ENCODE assay signal across 11 cellular contexts in the genomic region with DNA sequence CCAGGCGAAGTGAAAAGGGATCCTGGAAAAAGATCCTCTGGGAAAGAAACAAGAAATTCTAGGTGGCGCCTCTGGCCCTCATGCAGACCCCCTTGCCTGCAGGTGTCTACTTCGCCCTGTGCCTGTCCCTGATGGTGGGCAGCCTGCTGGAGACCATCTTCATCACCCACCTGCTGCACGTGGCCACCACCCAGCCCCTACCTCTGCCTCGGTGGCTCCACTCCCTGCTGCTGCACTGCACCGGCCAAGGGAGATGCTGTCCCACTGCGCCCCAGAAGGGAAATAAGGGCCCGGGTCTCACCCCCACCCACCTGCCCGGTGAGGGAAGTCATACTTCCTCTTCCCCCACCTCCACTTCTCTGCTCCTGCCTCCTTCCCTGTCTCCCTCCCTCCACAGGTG. TPM values are rescaled to one million over a fixed set of nuclear protein-coding genes. Genes with fewer than 3 reads are reported as not detected.
"Had no signal": no experiment of that assay in that cellular context is flagged by ENCODE, and none has a peak within 500 bp of the region (broad histone marks: within the 10 kb centered on the region; RNA-seq: fewer than 3 reads in every experiment).

No MANE protein-coding gene starts in this region.

RNA-seq across cellular contexts. Expression of gene HTR3D, which starts 6.8 kb away (rescaled TPM):
- total RNA-seq: OCI-LY7, PC-3, PC-9, Peyer's patch, Right ventricle myocardium inferior, Right ventricle myocardium superior, RPMI7951, SJCRH30, SJSA1, SK-MEL-5 had no signal
- polyA plus RNA-seq: SK-N-SH had no signal

RNA-seq across cellular contexts. Expression of gene HTR3C, which starts 14.5 kb away (rescaled TPM):
- total RNA-seq: OCI-LY7, PC-3, PC-9, Peyer's patch, Right ventricle myocardium inferior, Right ventricle myocardium superior, RPMI7951, SJCRH30, SJSA1, SK-MEL-5 had no signal
- polyA plus RNA-seq: SK-N-SH had no signal

RNA-seq across cellular contexts. Expression of gene HTR3E, which starts 58.6 kb away (rescaled TPM):
- total RNA-seq: OCI-LY7, PC-3, PC-9, Right ventricle myocardium inferior, Right ventricle myocardium superior, RPMI7951, SJSA1, SK-MEL-5 had no signal
- polyA plus RNA-seq: SK-N-SH had no signal
